In the genomic region with DNA sequence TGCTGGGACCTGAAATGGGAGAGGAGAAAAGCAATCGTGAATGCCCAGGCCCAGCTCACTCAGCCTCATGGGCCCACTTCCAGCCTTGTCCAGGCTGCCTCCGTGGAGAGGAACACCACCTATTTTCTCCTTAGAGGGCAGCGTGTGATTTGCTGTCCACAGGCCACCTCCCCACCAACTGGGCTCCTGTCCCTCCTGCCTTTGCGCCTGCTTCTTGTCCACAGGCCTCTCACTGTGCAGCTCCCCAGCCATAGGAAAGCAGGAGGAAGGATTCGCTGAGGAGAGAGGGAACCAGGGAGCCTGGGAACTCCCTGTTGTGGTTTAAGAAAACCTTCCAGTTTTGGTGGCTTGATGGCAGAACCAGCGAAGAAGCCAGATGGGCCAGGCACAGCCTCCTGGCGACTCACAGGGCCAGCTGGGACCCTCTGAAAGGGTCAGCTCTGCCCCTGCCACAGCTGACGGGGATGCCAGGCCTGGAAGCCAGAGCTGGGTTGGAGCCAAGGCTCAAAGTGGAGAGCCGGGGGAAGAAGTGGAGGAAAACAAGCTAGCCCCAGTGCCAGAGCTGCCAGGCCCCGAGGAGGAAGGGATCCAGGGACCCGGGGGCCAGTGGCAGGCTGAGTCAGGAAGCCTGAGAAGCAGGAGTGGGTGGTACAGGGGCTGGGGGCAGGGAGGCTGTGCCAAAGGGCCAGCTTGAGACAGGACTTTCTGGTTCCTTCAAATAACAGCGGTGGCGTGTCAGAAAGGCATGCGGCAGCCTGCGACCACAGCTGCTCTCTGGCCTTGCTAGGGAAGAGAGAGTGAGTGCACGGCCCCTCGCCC, we compare ENCODE assay signal across 8 cellular contexts. TPM values are rescaled to one million over a fixed set of nuclear protein-coding genes. Genes with fewer than 3 reads are reported as not detected.
DNase-seq lines count a peak whose midpoint lies in the region; ATAC-seq and TF ChIP-seq lines count a peak whose summit lies in the region.

No MANE protein-coding gene starts in this region.

- H3K4me1 ChIP-seq in left lung (peaks cover 49 to 69% of the 10 kb centered on the region in 2 donors), testis (peaks cover 52% of the 10 kb centered on the region)

- peak overlapping the region; percentile 37 for H3K27ac ChIP-seq in brain microvascular endothelial cell
- peak overlapping the region; percentile 98 for H3K27ac ChIP-seq in left lung
- peak overlapping the region; percentile 25 to 64 for H3K27ac ChIP-seq in testis

- WGBS in testis, 2 donors: 61 to 67% methylated on average over 15 to 17 of the region's 17 CpGs

- TF ChIP-seq CTCF in brain microvascular endothelial cell (IDR thresholded peaks at IDR 0.05; ENCODE audit: low read depth, low read length, missing control alignments) (no peak), left lung (IDR thresholded peaks at IDR 0.05) (no peak), testis (IDR thresholded peaks at IDR 0.05) (no peak)

- intact Hi-C loops in left lung (cut with DNase I) (no loop called here), testis (cut with DNase I; ENCODE audit: low total_unique reads) (no loop called here)

- H3K4me3 ChIP-seq in brain microvascular endothelial cell (ENCODE audit: low read depth, low read length) (no peak overlapping the region), left lung (no peak overlapping the region), testis (no peak overlapping the region)

- H3K9me3 ChIP-seq in left lung: no peaks in the 10 kb centered on the region
- H3K9me3 ChIP-seq in testis: no peaks in the 10 kb centered on the region

- H3K27me3 ChIP-seq in brain microvascular endothelial cell (replicated peaks): no peaks in the 10 kb centered on the region
- no peaks in the 10 kb centered on the region for H3K27me3 ChIP-seq in left lung
- H3K27me3 ChIP-seq in testis: no peaks in the 10 kb centered on the region

- H3K36me3 ChIP-seq in brain microvascular endothelial cell (replicated peaks) (peaks cover 33% of the 10 kb centered on the region), left lung (peaks cover 5 to 70% of the 10 kb centered on the region in 2 donors), testis (ENCODE audit: low read depth, missing control alignments) (no peaks in the 10 kb centered on the region)

- DNase-seq in NCI-H1092 treated with DMSO at 0.1 percent for 48 hours (lab: John Stamatoyannopoulos, UW): peak; percentile 9
- no peak for DNase-seq in NCI-H1092 (lab: John Stamatoyannopoulos, UW)
- peak; percentile 36 for DNase-seq in brain microvascular endothelial cell
- DNase-seq in left lung: peak in 1 of 2 donors; percentile 70
- DNase-seq in testis: no peak
- no peak for DNase-seq in NK-92 (lab: John Stamatoyannopoulos, UW; ENCODE audit: unreplicated experiment)

- in situ Hi-C loops in brain microvascular endothelial cell (cut with HindIII; ENCODE audit: low pct_ligation_motif_present, low sequenced_read_pairs): no loop called here

- peak; percentile 35 for ATAC-seq in left lung
- ATAC-seq in GM19397 (IDR thresholded peaks at IDR 0.05; ENCODE audit: unreplicated experiment): no peak
- no peak for ATAC-seq in GM21786 (IDR thresholded peaks at IDR 0.05; ENCODE audit: unreplicated experiment)

- no peak for TF ChIP-seq POLR2A in testis (IDR thresholded peaks at IDR 0.05)

RNA-seq across cellular contexts. Expression of gene TMBIM1, which starts 9.9 kb away (rescaled TPM):
- 100 to 1,000 TPM; 281 to 308 TPM for total RNA-seq in left lung
- 10 to 100 TPM; 59.9 to 81.0 TPM for total RNA-seq in testis
- polyA plus RNA-seq in testis (ENCODE audit: insufficient read depth, low read depth, low replicate concordance): 77.6 TPM

RNA-seq across cellular contexts. Expression of gene PNKD, which starts 12.1 kb away (rescaled TPM):
- 10 to 100 TPM; 93.4 to 96.8 TPM for total RNA-seq in left lung
- total RNA-seq in testis: 10 to 100 TPM; 79.3 to 84.2 TPM
- 90.7 TPM for polyA plus RNA-seq in testis (ENCODE audit: insufficient read depth, low read depth, low replicate concordance)

RNA-seq across cellular contexts. Expression of gene AAMP, which starts 12.4 kb away (rescaled TPM):
- 10 to 100 TPM; 55.2 to 57.2 TPM for total RNA-seq in left lung
- total RNA-seq in testis: 100 to 1,000 TPM; 154 to 177 TPM
- polyA plus RNA-seq in testis (ENCODE audit: insufficient read depth, low read depth, low replicate concordance): 112 TPM

RNA-seq across cellular contexts. Expression of gene GPBAR1, which starts 21.6 kb away (rescaled TPM):
- total RNA-seq in left lung: 1 to 10 TPM; 1.7 to 4.3 TPM
- total RNA-seq in testis: 1 to 10 TPM; 1.5 to 1.8 TPM
- 3.4 TPM for polyA plus RNA-seq in testis (ENCODE audit: insufficient read depth, low read depth, low replicate concordance)

Comparison
In these comparisons a context has a peak if more than half of its experiments do, and no peak if none do; other contexts are left out.
1. DNase-seq: peak in NCI-H1092 treated with DMSO at 0.1 percent for 48 hours (single experiment) and brain microvascular endothelial cell (single experiment); none in NCI-H1092 (single experiment), testis (single experiment) and NK-92 (single experiment).
2. H3K27ac ChIP-seq: peak in every context shown above with its lines; median percentile 98 in left lung; 44 in testis; 37 in brain microvascular endothelial cell.